ENCODE assay signal across 31 cellular contexts in the genomic region with DNA sequence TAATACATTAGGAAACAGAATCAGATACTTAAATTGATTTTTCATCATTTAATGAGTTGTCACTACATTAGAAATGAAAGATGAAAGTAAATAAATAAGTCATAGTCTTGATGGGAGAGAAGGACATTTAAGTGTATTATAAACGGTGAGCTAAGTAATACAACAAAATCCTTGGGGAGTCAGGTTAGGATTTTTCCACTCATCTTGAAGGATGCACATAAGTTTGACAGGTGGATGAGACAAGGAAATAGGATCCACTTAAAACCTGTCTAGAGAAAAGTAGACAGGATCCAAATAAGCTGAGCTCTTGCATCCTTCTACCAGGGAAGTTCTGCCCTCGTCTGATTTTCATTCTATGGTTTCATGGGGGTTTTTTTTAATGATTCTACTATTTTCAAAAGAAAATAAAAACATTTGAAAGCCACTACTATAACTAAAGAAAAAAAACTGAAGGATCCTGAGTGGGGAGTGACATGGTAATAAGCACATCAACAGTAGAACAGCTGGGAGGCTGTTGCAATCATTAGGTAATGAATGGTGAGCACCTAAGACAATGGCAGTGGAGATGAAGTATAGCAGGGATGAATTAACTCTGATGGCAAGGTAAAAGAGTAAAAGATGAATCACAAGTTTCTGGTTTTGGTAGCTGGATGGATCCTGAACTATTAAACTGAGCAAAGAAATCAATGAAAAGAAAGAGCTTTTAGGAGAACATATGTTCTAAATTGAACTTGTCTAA. TPM values are rescaled to one million over a fixed set of nuclear protein-coding genes. Genes with fewer than 3 reads are reported as not detected.
"Had no signal": no experiment of that assay in that cellular context is flagged by ENCODE, and none has a peak within 500 bp of the region (broad histone marks: within the 10 kb centered on the region; RNA-seq: fewer than 3 reads in every experiment).

No MANE protein-coding gene starts in this region.

- DNase-seq: activated CD4-positive, alpha-beta memory T cell treated with anti-CD3 and anti-CD28 coated beads for 36 hours; activated CD4-positive, alpha-beta T cell treated with anti-CD3 and anti-CD28 coated beads, Interleukin-2, amount 10 ng/mL, durations not matched to agents 24 days and 14 days; activated CD4-positive, CD25-positive, alpha-beta regulatory T cell; activated CD8-positive, alpha-beta memory T cell treated with anti-CD3 and anti-CD28 coated beads, Interleukin-2, amount 50 U/mL, for 4 hours; activated gamma-delta T cell; activated naive CD4-positive, alpha-beta T cell treated with anti-CD3 and anti-CD28 coated beads, Interleukin-2, amount 10 ng/mL, durations not matched to agents 7 days and 5 days; activated naive CD8-positive, alpha-beta T cell treated with anti-CD3 and anti-CD28 coated beads, Interleukin-2, amount 50 U/mL, for 24 hours; activated T-cell treated with anti-CD3 and anti-CD28 coated beads, Interleukin-2, amount 50 U/mL, for 1 hour; amygdala; central memory CD4-positive, alpha-beta T cell; effector CD4-positive, alpha-beta T cell; head of caudate nucleus; hippocampal formation; immature natural killer cell; kidney; naive thymus-derived CD8-positive, alpha-beta T cell; right cardiac atrium; spleen; stimulated activated naive CD4-positive, alpha-beta T cell; T-helper 1 cell had no signal

- ATAC-seq: activated naive CD8-positive, alpha-beta T cell treated with anti-CD3 and anti-CD28 coated beads, Interleukin-2, amount 50 U/mL, for 24 hours; gastroesophageal sphincter; naive thymus-derived CD8-positive, alpha-beta T cell; right cardiac atrium had no signal

- H3K9me3 Mint-ChIP-seq: activated CD4-positive, alpha-beta memory T cell treated with anti-CD3 and anti-CD28 coated beads for 36 hours; activated naive CD8-positive, alpha-beta T cell treated with anti-CD3 and anti-CD28 coated beads, Interleukin-2, amount 50 U/mL, for 24 hours; immature natural killer cell had no signal

- H3K4me3 Mint-ChIP-seq: activated CD4-positive, alpha-beta memory T cell treated with anti-CD3 and anti-CD28 coated beads for 36 hours; activated CD4-positive, alpha-beta T cell treated with anti-CD3 and anti-CD28 coated beads, Interleukin-2, amount 10 ng/mL, durations not matched to agents 24 days and 14 days; activated naive CD4-positive, alpha-beta T cell treated with anti-CD3 and anti-CD28 coated beads, Interleukin-2, amount 10 ng/mL, durations not matched to agents 7 days and 5 days; activated naive CD8-positive, alpha-beta T cell treated with anti-CD3 and anti-CD28 coated beads, Interleukin-2, amount 50 U/mL, for 24 hours; dendritic cell treated with granulocyte-macrophage colony-stimulating factor and Interleukin-4, amounts not matched to agents 40 ng/mL and 50 ng/mL, for 4 days; immature natural killer cell; memory B cell; naive thymus-derived CD8-positive, alpha-beta T cell; T-helper 2 cell treated with Interferon-gamma antibody and Interleukin-4, amounts not matched to agents 5 μg/mL and 100 μg/mL, for 36 hours had no signal

- H3K27me3 Mint-ChIP-seq: activated CD4-positive, alpha-beta memory T cell treated with anti-CD3 and anti-CD28 coated beads for 36 hours; activated CD4-positive, alpha-beta T cell treated with anti-CD3 and anti-CD28 coated beads, Interleukin-2, amount 10 ng/mL, durations not matched to agents 24 days and 14 days; activated naive CD4-positive, alpha-beta T cell treated with anti-CD3 and anti-CD28 coated beads, Interleukin-2, amount 10 ng/mL, durations not matched to agents 7 days and 5 days; activated naive CD8-positive, alpha-beta T cell treated with anti-CD3 and anti-CD28 coated beads, Interleukin-2, amount 50 U/mL, for 24 hours; dendritic cell treated with granulocyte-macrophage colony-stimulating factor and Interleukin-4, amounts not matched to agents 40 ng/mL and 50 ng/mL, for 4 days; naive thymus-derived CD8-positive, alpha-beta T cell had no signal

- H3K27ac Mint-ChIP-seq: activated CD4-positive, alpha-beta memory T cell treated with anti-CD3 and anti-CD28 coated beads for 36 hours; activated CD4-positive, alpha-beta T cell treated with anti-CD3 and anti-CD28 coated beads, Interleukin-2, amount 10 ng/mL, durations not matched to agents 24 days and 14 days; activated naive CD4-positive, alpha-beta T cell treated with anti-CD3 and anti-CD28 coated beads, Interleukin-2, amount 10 ng/mL, durations not matched to agents 7 days and 5 days; activated naive CD8-positive, alpha-beta T cell treated with anti-CD3 and anti-CD28 coated beads, Interleukin-2, amount 50 U/mL, for 24 hours; dendritic cell treated with granulocyte-macrophage colony-stimulating factor and Interleukin-4, amounts not matched to agents 40 ng/mL and 50 ng/mL, for 4 days; memory B cell; naive thymus-derived CD8-positive, alpha-beta T cell; T-helper 2 cell treated with Interferon-gamma antibody and Interleukin-4, amounts not matched to agents 5 μg/mL and 100 μg/mL, for 36 hours had no signal

- H3K4me1 Mint-ChIP-seq: memory B cell had no signal

- H3K27ac ChIP-seq: gastroesophageal sphincter, spleen, suprapubic skin, tibial nerve had no signal

RNA-seq across cellular contexts. Expression of a gene that starts 30.9 kb away (rescaled TPM):
- total RNA-seq: activated CD4-positive, alpha-beta memory T cell treated with anti-CD3 and anti-CD28 coated beads for 36 hours; activated CD4-positive, alpha-beta T cell treated with anti-CD3 and anti-CD28 coated beads, Interleukin-2, amount 10 ng/mL, durations not matched to agents 24 days and 14 days; activated CD8-positive, alpha-beta memory T cell treated with anti-CD3 and anti-CD28 coated beads for 36 hours; epithelial cell of proximal tubule; fibroblast of lung; fibroblast of villous mesenchyme; naive thymus-derived CD8-positive, alpha-beta T cell; pulmonary artery endothelial cell; right cardiac atrium; suprapubic skin had no signal
